In genomic region chr10:62233494-62234283, GRCh38 we compare ENCODE assay signal across 12 cellular contexts. TPM values are rescaled to one million over a fixed set of nuclear protein-coding genes. Genes with fewer than 3 reads are reported as not detected.
DNase-seq lines count a peak whose midpoint lies in the region; ATAC-seq and TF ChIP-seq lines count a peak whose summit lies in the region.
"Had no signal": no experiment of that assay in that cellular context is flagged by ENCODE, and none has a peak within 500 bp of the region (broad histone marks: within the 10 kb centered on the region; RNA-seq: fewer than 3 reads in every experiment).

No MANE protein-coding gene starts in this region.

- H3K4me1 ChIP-seq in thymus (ENCODE audit: control insufficient read depth, insufficient read depth, low read length) (peaks cover 6% of the 10 kb centered on the region), psoas muscle (no peaks in the 10 kb centered on the region)

- no peaks in the 10 kb centered on the region for H3K27me3 Mint-ChIP-seq in activated naive CD8-positive, alpha-beta T cell
- H3K27me3 Mint-ChIP-seq in activated naive CD8-positive, alpha-beta T cell treated with anti-CD3 and anti-CD28 coated beads for 36 hours = no peaks in the 10 kb centered on the region

- peak overlapping the region; percentile 62 for H3K9ac ChIP-seq in SU-DHL-6 (ENCODE audit: low read length)
- H3K9ac ChIP-seq: KMS-11 had no signal

- no peaks in the 10 kb centered on the region for H3K9me2 ChIP-seq in SU-DHL-6 (replicated peaks; ENCODE audit: insufficient read depth, low read length)

- peaks cover 27% of the 10 kb centered on the region for H3K4me1 Mint-ChIP-seq in activated naive CD8-positive, alpha-beta T cell (ENCODE audit: low read depth)
- H3K4me1 Mint-ChIP-seq in activated naive CD8-positive, alpha-beta T cell treated with anti-CD3 and anti-CD28 coated beads for 36 hours = peaks cover 19% of the 10 kb centered on the region

- H3K79me2 ChIP-seq in SU-DHL-6 (ENCODE audit: insufficient read depth, low read length) = peaks cover 93% of the 10 kb centered on the region

- H3K27ac ChIP-seq in SU-DHL-6 (ENCODE audit: low read depth, low read length) (peak overlapping the region; percentile 88), thymus (ENCODE audit: low read depth) (peak overlapping the region; percentile 61), psoas muscle (no peak overlapping the region)
- H3K27ac ChIP-seq: KMS-11 had no signal

- 79% methylated on average over 6 of the region's 6 CpGs for WGBS in thymus
- 65 to 70% (median 67%) methylated on average over 6 of the region's 6 CpGs for WGBS in psoas muscle, 3 donors

- no peaks in the 10 kb centered on the region for H3K9me3 ChIP-seq in SU-DHL-6 (ENCODE audit: insufficient read depth, low read length)
- no peaks in the 10 kb centered on the region for H3K9me3 ChIP-seq in thymus (ENCODE audit: control insufficient read depth)
- no peaks in the 10 kb centered on the region for H3K9me3 ChIP-seq in psoas muscle

- H3K9me3 Mint-ChIP-seq in activated naive CD8-positive, alpha-beta T cell (ENCODE audit: low read depth) = no peaks in the 10 kb centered on the region
- no peaks in the 10 kb centered on the region for H3K9me3 Mint-ChIP-seq in activated naive CD8-positive, alpha-beta T cell treated with anti-CD3 and anti-CD28 coated beads for 36 hours

- DNase-seq in activated naive CD8-positive, alpha-beta T cell treated with anti-CD3 and anti-CD28 coated beads for 36 hours = no peak
- DNase-seq in fibroblast of mammary gland (ENCODE audit: low read depth) (peak; percentile 28), psoas muscle (no peak)
- DNase-seq: activated CD4-positive, alpha-beta T cell treated with anti-CD3 and anti-CD28 coated beads, Interleukin-2, amount 50 U/mL, for 48 hours; C1 segment of cervical spinal cord; NCI-H1930 had no signal

- H3K27ac Mint-ChIP-seq in activated naive CD8-positive, alpha-beta T cell = no peak overlapping the region
- H3K27ac Mint-ChIP-seq in activated naive CD8-positive, alpha-beta T cell treated with anti-CD3 and anti-CD28 coated beads for 36 hours = no peak overlapping the region

- intact Hi-C loops in psoas muscle (cut with DNase I) = no loop called here

- peak overlapping the region; percentile 17 for H3K4me3 Mint-ChIP-seq in activated naive CD8-positive, alpha-beta T cell
- no peak overlapping the region for H3K4me3 Mint-ChIP-seq in activated naive CD8-positive, alpha-beta T cell treated with anti-CD3 and anti-CD28 coated beads for 36 hours

- H3K27me3 ChIP-seq in SU-DHL-6 (ENCODE audit: low read length) (no peaks in the 10 kb centered on the region), thymus (ENCODE audit: control insufficient read depth, insufficient read depth) (no peaks in the 10 kb centered on the region), psoas muscle (ENCODE audit: insufficient read depth in 3 of 3, low read length in 2 of 3) (no peaks in the 10 kb centered on the region)

- peak overlapping the region; percentile 80 for H3K4me2 ChIP-seq in SU-DHL-6 (ENCODE audit: low read depth, low read length, poor library complexity, severe bottlenecking)
- H3K4me2 ChIP-seq: KMS-11 had no signal

- H3K36me3 Mint-ChIP-seq in activated naive CD8-positive, alpha-beta T cell = no peaks in the 10 kb centered on the region
- H3K36me3 Mint-ChIP-seq in activated naive CD8-positive, alpha-beta T cell treated with anti-CD3 and anti-CD28 coated beads for 36 hours = no peaks in the 10 kb centered on the region

- H3F3A ChIP-seq in SU-DHL-6 (ENCODE audit: insufficient read depth) = peaks cover 45% of the 10 kb centered on the region

- H4K20me1 ChIP-seq in SU-DHL-6 (ENCODE audit: low read depth, low read length) = no peaks in the 10 kb centered on the region

- peaks cover 38% of the 10 kb centered on the region for H3K36me3 ChIP-seq in SU-DHL-6 (ENCODE audit: low read length)
- H3K36me3 ChIP-seq in thymus (ENCODE audit: control insufficient read depth, insufficient read depth) = no peaks in the 10 kb centered on the region
- no peaks in the 10 kb centered on the region for H3K36me3 ChIP-seq in psoas muscle (ENCODE audit: insufficient read depth in 1 of 2, low read depth in 1 of 2)

- H3K4me3 ChIP-seq in SU-DHL-6 (ENCODE audit: insufficient read depth, low read length, poor library complexity, severe bottlenecking) (peak overlapping the region; percentile 64), fibroblast of mammary gland (ENCODE audit: control insufficient read depth, low read depth, low read length) (no peak overlapping the region), thymus (ENCODE audit: low read length) (no peak overlapping the region), psoas muscle (no peak overlapping the region)

- H2AFZ ChIP-seq in SU-DHL-6 (ENCODE audit: low read depth, low read length, severe bottlenecking) = no peak overlapping the region

- TF ChIP-seq CTCF in SU-DHL-6 (IDR thresholded peaks at IDR 0.05; ENCODE audit: insufficient read depth, low read length, poor library complexity, severe bottlenecking) = no peak
- no peak for TF ChIP-seq CTCF in fibroblast of mammary gland (conservative IDR thresholded peaks at IDR 0.05; ENCODE audit: control insufficient read depth, insufficient read depth, low read depth, low read length)
- no peak for TF ChIP-seq CTCF in psoas muscle (IDR thresholded peaks at IDR 0.05)

- no peak for ATAC-seq in GM21447 (IDR thresholded peaks at IDR 0.05; ENCODE audit: unreplicated experiment)
- no peak for ATAC-seq in HG02938 (IDR thresholded peaks at IDR 0.05; ENCODE audit: unreplicated experiment)
- no peak for ATAC-seq in psoas muscle

RNA-seq across cellular contexts. Expression of gene RTKN2, which starts 35.0 kb away (rescaled TPM):
- 1 to 10 TPM; 1.1 to 1.2 TPM for total RNA-seq in activated naive CD8-positive, alpha-beta T cell treated with anti-CD3 and anti-CD28 coated beads for 36 hours
- 6.2 TPM for polyA plus RNA-seq in thymus
- total RNA-seq in psoas muscle = under 1 TPM in 1 of 4 donors, not detected in 3; 0.09 TPM
- under 1 TPM; 0.01 to 0.04 (median 0.03) TPM for polyA plus RNA-seq in psoas muscle
